In genomic region chr1:161367684-161368398, GRCh38 we compare ENCODE assay signal across 8 cellular contexts. TPM values are rescaled to one million over a fixed set of nuclear protein-coding genes. Genes with fewer than 3 reads are reported as not detected.
A peak's percentile ranks its signal among the peaks of the same experiment; 100 is the strongest.
DNase-seq lines count a peak whose midpoint lies in the region; ATAC-seq, FAIRE-seq and TF ChIP-seq lines count a peak whose summit lies in the region.

CFAP126 (minus strand) TSS chr1:161367876; CDS start chr1:161367868, 8 bp downstream.

- H3K27me3 ChIP-seq in NT2/D1 (ENCODE audit: insufficient read depth, insufficient read length) (no peaks in the 10 kb centered on the region), adrenal gland (no peaks in the 10 kb centered on the region), heart right ventricle (no peaks in the 10 kb centered on the region)

- H3K4me3 ChIP-seq in NT2/D1 (ENCODE audit: insufficient read length, low read depth) (no peak within 1 kb of the TSS), adrenal gland (no peak within 1 kb of the TSS), heart right ventricle (no peak within 1 kb of the TSS)

- H3K36me3 ChIP-seq in NT2/D1 (ENCODE audit: insufficient read depth, insufficient read length, low read length) (peaks cover 49% of the 10 kb centered on the region), adrenal gland (replicated peaks in 1 of 2) (no peaks in the 10 kb centered on the region), heart right ventricle (peaks cover 0 to 45% (median 0%) of the 10 kb centered on the region in 9 donors)

- H3K4me1 Mint-ChIP-seq in progenitor cell of endocrine pancreas (ENCODE audit: low read depth) = peaks cover 7% of the 10 kb centered on the region

- H3K9ac ChIP-seq in NT2/D1 (ENCODE audit: insufficient read length, low read depth) = no peak within 1 kb of the TSS

- peaks cover 9% of the 10 kb centered on the region for H3K36me3 Mint-ChIP-seq in progenitor cell of endocrine pancreas (ENCODE audit: insufficient read depth)

- no peaks in the 10 kb centered on the region for H3K27me3 Mint-ChIP-seq in progenitor cell of endocrine pancreas

- intact Hi-C loops in adrenal gland (cut with DNase I) (loop anchor here (5.0 kb wide), 2 partner anchors 61 to 141 kb away; partner anchors contain the start of genes MPZ (in 2 of the 2) and TOMM40L (in 1 of the 2)), heart right ventricle (cut with DNase I) (loop anchor here in 4 of 10 donors (5.0 kb wide), 2 partner anchors 61 to 141 kb away; partner anchors contain the start of genes TOMM40L (in 3 of the 4) and MPZ (in 1 of the 4))

- TF ChIP-seq CTCF in adrenal gland (IDR thresholded peaks at IDR 0.05) (peak; percentile 28 to 69 (median 50)), heart right ventricle (IDR thresholded peaks at IDR 0.05) (peak in 6 of 9 donors; percentile 25 to 54 (median 35)), progenitor cell of endocrine pancreas (IDR thresholded peaks at IDR 0.05; ENCODE audit: unreplicated experiment) (no peak)

- WGBS in adrenal gland, 4 donors = 19 to 21% (median 20%) methylated on average over 6 of the region's 6 CpGs
- 28 to 31% methylated on average over 6 of the region's 6 CpGs for WGBS in heart right ventricle, 2 donors

- no peak within 1 kb of the TSS for H3K4me3 Mint-ChIP-seq in progenitor cell of endocrine pancreas (ENCODE audit: low read depth)

- H3K27ac ChIP-seq in adrenal gland = peak within 1 kb of the TSS in 2 of 5 donors; percentile 36 to 42
- H3K27ac ChIP-seq in heart right ventricle = peak within 1 kb of the TSS in 6 of 10 donors; percentile 8 to 69 (median 27)

- H3K9me3 ChIP-seq in NT2/D1 (ENCODE audit: insufficient read depth, low read length) = no peaks in the 10 kb centered on the region
- H3K9me3 ChIP-seq in adrenal gland (replicated peaks in 1 of 3) = no peaks in the 10 kb centered on the region
- H3K9me3 ChIP-seq in heart right ventricle = no peaks in the 10 kb centered on the region

- peak; percentile 41 for DNase-seq in HTR-8/SVneo (ENCODE audit: insufficient read length, low spot score)
- DNase-seq in NT2/D1 (ENCODE audit: low read depth, low spot score) = peak; percentile 64
- DNase-seq in adrenal gland = peak; percentile 72 to 92 (median 85)
- peak; percentile 35 to 79 for DNase-seq in heart right ventricle
- DNase-seq in progenitor cell of endocrine pancreas (ENCODE audit: low spot score, unreplicated experiment) = no peak
- DNase-seq in middle frontal gyrus (ENCODE audit: extremely low spot score, low spot score) = no peak

- H3K4me1 ChIP-seq in NT2/D1 (ENCODE audit: insufficient read depth, insufficient read length) (no peaks in the 10 kb centered on the region), adrenal gland (replicated peaks in 1 of 2) (peaks cover 15 to 22% of the 10 kb centered on the region in 2 donors), heart right ventricle (peaks cover 0 to 14% (median 7%) of the 10 kb centered on the region in 9 donors)

- no peak for TF ChIP-seq POLR2A in adrenal gland (IDR thresholded peaks at IDR 0.05)

- no peaks in the 10 kb centered on the region for H3K9me3 Mint-ChIP-seq in progenitor cell of endocrine pancreas (ENCODE audit: low read depth)

- FAIRE-seq in G401.6 (lab: Jason Lieb, UNC) = peak; percentile 87
- FAIRE-seq in HTR-8/SVneo (lab: Jason Lieb, UNC) = no peak

- H3K27ac Mint-ChIP-seq in progenitor cell of endocrine pancreas = peak within 1 kb of the TSS; percentile 58

- ATAC-seq in GM21528 (IDR thresholded peaks at IDR 0.05; ENCODE audit: low FRiP score, unreplicated experiment) = peak; percentile 86
- peak; percentile 88 to 96 (median 93) for ATAC-seq in heart right ventricle

RNA-seq across cellular contexts. Expression of gene CFAP126, which starts in this region (rescaled TPM):
- total RNA-seq in adrenal gland = not detected
- polyA plus RNA-seq in adrenal gland = under 1 TPM in 1 of 3 donors, not detected in 2; 0.29 TPM
- not detected for total RNA-seq in heart right ventricle
- polyA plus RNA-seq in heart right ventricle = not detected
- 0.65 and 1.4 TPM in 2 replicates for total RNA-seq in progenitor cell of endocrine pancreas

Comparison
In these comparisons a context has a peak if more than half of its experiments do, and no peak if none do; other contexts are left out.
1. Peak in DNase-seq in adrenal gland; RNA of the gene not detected or under 1 TPM.
2. Peak in DNase-seq, ATAC-seq and H3K27ac ChIP-seq in heart right ventricle; RNA of the gene not detected or under 1 TPM.
3. DNase-seq: peak in HTR-8/SVneo (single experiment) and NT2/D1 (single experiment); none in progenitor cell of endocrine pancreas (single experiment) and middle frontal gyrus (single experiment).